Comparison of ENCODE assay signal across 2 cellular contexts in genomic region chr6:145277358-145278097, GRCh38.
TF ChIP-seq lines count a peak whose summit lies in the region.

No MANE protein-coding gene starts in this region.

TF ChIP-seq in IMR-90, 13 proteins besides CTCF, POLR2A, EP300 and RAD21 (continued from another document):
- TF ChIP-seq RFX5 (IDR thresholded peaks at IDR 0.05; ENCODE audit: low read depth, low read length) (no peak), CHD1 (IDR thresholded peaks at IDR 0.05; ENCODE audit: low read depth, low read length) (no peak), NFE2L2 (IDR thresholded peaks at IDR 0.05; ENCODE audit: low read depth, low read length) (no peak), RCOR1 (IDR thresholded peaks at IDR 0.05; ENCODE audit: insufficient replicate concordance, low read length) (no peak)

TF ChIP-seq in SK-N-SH, 30 proteins besides CTCF, POLR2A, EP300 and RAD21 (continued from another document):
- TF ChIP-seq, protein P1, sequence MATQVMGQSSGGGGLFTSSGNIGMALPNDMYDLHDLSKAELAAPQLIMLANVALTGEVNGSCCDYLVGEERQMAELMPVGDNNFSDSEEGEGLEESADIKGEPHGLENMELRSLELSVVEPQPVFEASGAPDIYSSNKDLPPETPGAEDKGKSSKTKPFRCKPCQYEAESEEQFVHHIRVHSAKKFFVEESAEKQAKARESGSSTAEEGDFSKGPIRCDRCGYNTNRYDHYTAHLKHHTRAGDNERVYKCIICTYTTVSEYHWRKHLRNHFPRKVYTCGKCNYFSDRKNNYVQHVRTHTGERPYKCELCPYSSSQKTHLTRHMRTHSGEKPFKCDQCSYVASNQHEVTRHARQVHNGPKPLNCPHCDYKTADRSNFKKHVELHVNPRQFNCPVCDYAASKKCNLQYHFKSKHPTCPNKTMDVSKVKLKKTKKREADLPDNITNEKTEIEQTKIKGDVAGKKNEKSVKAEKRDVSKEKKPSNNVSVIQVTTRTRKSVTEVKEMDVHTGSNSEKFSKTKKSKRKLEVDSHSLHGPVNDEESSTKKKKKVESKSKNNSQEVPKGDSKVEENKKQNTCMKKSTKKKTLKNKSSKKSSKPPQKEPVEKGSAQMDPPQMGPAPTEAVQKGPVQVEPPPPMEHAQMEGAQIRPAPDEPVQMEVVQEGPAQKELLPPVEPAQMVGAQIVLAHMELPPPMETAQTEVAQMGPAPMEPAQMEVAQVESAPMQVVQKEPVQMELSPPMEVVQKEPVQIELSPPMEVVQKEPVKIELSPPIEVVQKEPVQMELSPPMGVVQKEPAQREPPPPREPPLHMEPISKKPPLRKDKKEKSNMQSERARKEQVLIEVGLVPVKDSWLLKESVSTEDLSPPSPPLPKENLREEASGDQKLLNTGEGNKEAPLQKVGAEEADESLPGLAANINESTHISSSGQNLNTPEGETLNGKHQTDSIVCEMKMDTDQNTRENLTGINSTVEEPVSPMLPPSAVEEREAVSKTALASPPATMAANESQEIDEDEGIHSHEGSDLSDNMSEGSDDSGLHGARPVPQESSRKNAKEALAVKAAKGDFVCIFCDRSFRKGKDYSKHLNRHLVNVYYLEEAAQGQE (IDR thresholded peaks at IDR 0.05; ENCODE audit: low read depth, low read length): no peak
- TF ChIP-seq FOSL2 (IDR thresholded peaks at IDR 0.05; ENCODE audit: borderline replicate concordance, low read depth): no peak
TF ChIP-seq in SK-N-SH: peak in this region for 0.
